In genomic region chr9:112921549-112921948, GRCh38 we compare ENCODE assay signal across 9 cellular contexts. TPM values are rescaled to one million over a fixed set of nuclear protein-coding genes. Genes with fewer than 3 reads are reported as not detected.
DNase-seq lines count a peak whose midpoint lies in the region; ATAC-seq, FAIRE-seq and TF ChIP-seq lines count a peak whose summit lies in the region.
"Had no signal": no experiment of that assay in that cellular context is flagged by ENCODE, and none has a peak within 500 bp of the region (broad histone marks: within the 10 kb centered on the region; RNA-seq: fewer than 3 reads in every experiment).

No MANE protein-coding gene starts in this region.

- 35% methylated on average over 3 of the region's 3 CpGs; no CpG with 5 or more reads in 1 of the 2 experiments for WGBS in H1 (ENCODE audit: extremely low coverage in 1 of 2, insufficient coverage in 1 of 2, insufficient read length in 1 of 2, insufficient replicate concordance in 2 of 2, low coverage in 1 of 2, low lambda C conversion rate in 2 of 2, missing lambda C conversion rate in 1 of 2), 2 experiments
- WGBS in gastroesophageal sphincter (ENCODE audit: low coverage in 1 of 2), 2 donors = 22 to 40% methylated on average over 2 to 3 of the region's 3 CpGs

- H2BK12ac ChIP-seq in H1 (ENCODE audit: low read depth, low read length) = no peak overlapping the region

- no peaks in the 10 kb centered on the region for H3K79me2 ChIP-seq in H1 (ENCODE audit: control insufficient read depth in 1 of 2, insufficient read depth in 2 of 2, low read length in 2 of 2)

- H2AFZ ChIP-seq in H1 (ENCODE audit: low read length) = no peak overlapping the region

- TF ChIP-seq EP300 in H1 (IDR thresholded peaks at IDR 0.05; ENCODE audit: borderline replicate concordance in 1 of 2, low read depth in 2 of 2, low read length in 2 of 2) (no peak), gastroesophageal sphincter (IDR thresholded peaks at IDR 0.05) (no peak)

- TF ChIP-seq POLR2A in H1 (IDR thresholded peaks at IDR 0.05; ENCODE audit: control extremely low read depth in 1 of 2, low read depth in 2 of 2, low read length in 2 of 2) (no peak), gastroesophageal sphincter (IDR thresholded peaks at IDR 0.05) (no peak)

- H3K4me1 Mint-ChIP-seq in CD14-positive monocyte (peaks cover 3% of the 10 kb centered on the region), progenitor cell of endocrine pancreas (ENCODE audit: low read depth) (no peaks in the 10 kb centered on the region)

- H3K36me3 ChIP-seq in H1 (ENCODE audit: control insufficient read depth in 2 of 4, insufficient read depth in 4 of 4, low read length in 3 of 4) = no peaks in the 10 kb centered on the region
- H3K36me3 ChIP-seq in gastroesophageal sphincter = no peaks in the 10 kb centered on the region

- H2BK5ac ChIP-seq in H1 (ENCODE audit: low read depth, low read length) = no peak overlapping the region

- H3K27ac ChIP-seq in H1 (ENCODE audit: low read depth, low read length) (no peak overlapping the region), gastroesophageal sphincter (no peak overlapping the region)

- H3K79me1 ChIP-seq in H1 (ENCODE audit: low read depth, low read length) = no peaks in the 10 kb centered on the region

- H3K9me3 ChIP-seq in H1 (ENCODE audit: insufficient read depth in 2 of 2, low read depth in 1 of 2, low read length in 1 of 2) (no peaks in the 10 kb centered on the region), gastroesophageal sphincter (no peaks in the 10 kb centered on the region)

- CTCF ChIA-PET in H1 (lab: Charles Lee; ENCODE audit: partially characterized antibody) = interaction anchor here (1.0 to 6.4 kb wide), 16 partner anchors 9 to 230 kb away, joined by 3 to 47 read pairs (median 7); partner anchors contain the start of gene SLC31A2

- peaks cover 0 to 5% (median 2%) of the 10 kb centered on the region in 4 experiments; a peak in 3 of 7 replicates for H3K27me3 ChIP-seq in H1 (replicated peaks in 1 of 4; ENCODE audit: control insufficient read depth in 3 of 4, extremely low read depth in 1 of 4, insufficient read depth in 3 of 4, low read length in 3 of 4)
- peaks cover 21% of the 10 kb centered on the region for H3K27me3 ChIP-seq in gastroesophageal sphincter

- no peak overlapping the region for H3K4me3 Mint-ChIP-seq in CD14-positive monocyte
- no peak overlapping the region for H3K4me3 Mint-ChIP-seq in progenitor cell of endocrine pancreas (ENCODE audit: low read depth)

- POLR2A ChIA-PET in H1 (lab: Charles Lee; ENCODE audit: partially characterized antibody) = no interaction called here

- H3K23ac ChIP-seq in H1 (ENCODE audit: insufficient read length) = no peak overlapping the region

- no peak overlapping the region for H2BK15ac ChIP-seq in H1 (ENCODE audit: low read length)

- H2BK120ac ChIP-seq in H1 (replicated peaks; ENCODE audit: low read depth, low read length) = no peak overlapping the region

- H4K20me1 ChIP-seq in H1 (replicated peaks in 1 of 2; ENCODE audit: control insufficient read depth in 1 of 2, insufficient read depth in 2 of 2, low read length in 2 of 2) = no peaks in the 10 kb centered on the region

- H4K5ac ChIP-seq in H1 (ENCODE audit: insufficient read length, low read depth, low read length) = no peak overlapping the region

- intact Hi-C loops in CD14-positive monocyte (cut with micrococcal nuclease) = no loop called here

- FAIRE-seq in H1 (lab: Jason Lieb, UNC) = peak; percentile 95

- TF ChIP-seq RAD21 in H1 (IDR thresholded peaks at IDR 0.05 in 1 of 2, conservative IDR thresholded peaks at IDR 0.05 in 1 of 2; ENCODE audit: low read depth in 2 of 2, low read length in 2 of 2) = peak; percentile 76 to 83

- H3K9ac ChIP-seq in H1 (replicated peaks in 1 of 4; ENCODE audit: extremely low read depth in 1 of 4, low read depth in 3 of 4, low read length in 3 of 4) = no peak overlapping the region

- H3K23me2 ChIP-seq in H1 (ENCODE audit: low read depth, low read length) = no peaks in the 10 kb centered on the region

- H3K36me3 Mint-ChIP-seq in CD14-positive monocyte = no peaks in the 10 kb centered on the region
- no peaks in the 10 kb centered on the region for H3K36me3 Mint-ChIP-seq in progenitor cell of endocrine pancreas (ENCODE audit: insufficient read depth)

- H3K4ac ChIP-seq in H1 (replicated peaks; ENCODE audit: insufficient read length, low read depth, low read length) = no peak overlapping the region

- H3K4me3 ChIP-seq in H1 (ENCODE audit: extremely low read depth in 1 of 4, insufficient read depth in 2 of 4, low read depth in 3 of 4, low read length in 4 of 4) (no peak overlapping the region), gastroesophageal sphincter (no peak overlapping the region)

- no peak overlapping the region for H4K8ac ChIP-seq in H1 (ENCODE audit: extremely low read depth, insufficient read depth, low read length)

- TF ChIP-seq CTCF in CD14-positive monocyte (IDR thresholded peaks at IDR 0.05) (peak; percentile 39), H1 (IDR thresholded peaks at IDR 0.05; ENCODE audit: control extremely low read depth in 1 of 3, insufficient read depth in 1 of 3, low read depth in 1 of 3, low read length in 3 of 3) (peak in 2 of 3 experiments; percentile 75 to 78; a peak in 3 of 4 replicates), progenitor cell of endocrine pancreas (IDR thresholded peaks at IDR 0.05; ENCODE audit: unreplicated experiment) (peak; percentile 53), gastroesophageal sphincter (IDR thresholded peaks at IDR 0.05) (no peak)

- H3K56ac ChIP-seq in H1 (replicated peaks; ENCODE audit: insufficient read length, low read depth, low read length) = no peak overlapping the region

- no peak overlapping the region for H2AK5ac ChIP-seq in H1 (ENCODE audit: low read depth, low read length)

- no peak overlapping the region for H4K91ac ChIP-seq in H1 (replicated peaks; ENCODE audit: insufficient read length, low read length)

- ATAC-seq in GM19035 (IDR thresholded peaks at IDR 0.05; ENCODE audit: unreplicated experiment) = peak; percentile 59
- no peak for ATAC-seq in gastroesophageal sphincter
- no peak for ATAC-seq in GM19467 (IDR thresholded peaks at IDR 0.05; ENCODE audit: unreplicated experiment)

- H3K4me1 ChIP-seq in H1 (replicated peaks in 1 of 4; ENCODE audit: control insufficient read depth in 3 of 4, insufficient read depth in 4 of 4, low read length in 3 of 4) (no peaks in the 10 kb centered on the region), gastroesophageal sphincter (no peaks in the 10 kb centered on the region)

- H3K27ac Mint-ChIP-seq in CD14-positive monocyte (no peak overlapping the region), progenitor cell of endocrine pancreas (no peak overlapping the region)

- no peak overlapping the region for H3K18ac ChIP-seq in H1 (ENCODE audit: extremely low read depth, low read length)

- DNase-seq in CD14-positive monocyte (ENCODE audit: low spot score) (no peak), NCI-H82 (lab: John Stamatoyannopoulos, UW) (peak; percentile 49), H1 (ENCODE audit: low read depth in 1 of 2, low spot score in 2 of 2) (no peak), progenitor cell of endocrine pancreas (ENCODE audit: low spot score, unreplicated experiment) (no peak)
- no peak for DNase-seq in activated CD4-positive, CD25-positive, alpha-beta regulatory T cell treated with anti-CD3 and anti-CD28 coated beads, Interleukin-2, amount 50 U/mL, for 72 hours
- DNase-seq: left cardiac atrium had no signal

- H3K9me3 Mint-ChIP-seq in CD14-positive monocyte (peaks cover 0 to 3% (median 0%) of the 10 kb centered on the region in 7 donors), progenitor cell of endocrine pancreas (ENCODE audit: low read depth) (no peaks in the 10 kb centered on the region)

- H2BK20ac ChIP-seq in H1 (ENCODE audit: low read length) = no peak overlapping the region

- no peak overlapping the region for H3K4me2 ChIP-seq in H1 (ENCODE audit: insufficient read depth in 1 of 2, low read depth in 2 of 2, low read length in 2 of 2)

- H3K27me3 Mint-ChIP-seq in CD14-positive monocyte (ENCODE audit: low read depth in 3 of 3) (peaks cover 16 to 19% (median 16%) of the 10 kb centered on the region in 3 donors), progenitor cell of endocrine pancreas (peaks cover 37% of the 10 kb centered on the region)

- H3K14ac ChIP-seq in H1 (ENCODE audit: insufficient read length) = no peak overlapping the region

TF ChIP-seq in H1, 55 proteins besides CTCF, POLR2A, EP300 and RAD21:
- TF ChIP-seq TEAD4 (IDR thresholded peaks at IDR 0.05; ENCODE audit: low read depth, low read length) (no peak), GABPA (IDR thresholded peaks at IDR 0.05; ENCODE audit: borderline replicate concordance, insufficient read depth, low read length) (no peak), HDAC2 (IDR thresholded peaks at IDR 0.05; ENCODE audit: borderline replicate concordance in 1 of 2, low read depth in 2 of 2, low read length in 2 of 2) (no peak), GTF2F1 (IDR thresholded peaks at IDR 0.05; ENCODE audit: borderline replicate concordance, low read depth, low read length) (no peak), FOSL1 (IDR thresholded peaks at IDR 0.05; ENCODE audit: insufficient read depth, low read depth, low read length) (no peak)

RNA-seq across cellular contexts. Expression of gene SLC46A2, which starts 30.9 kb away (rescaled TPM):
- polyA plus RNA-seq in CD14-positive monocyte (10 to 100 TPM; 45.1 to 87.0 TPM), H1 (2011; rRNA removed) (0.02 and 0.03 TPM in 2 replicates)
- not detected in 2 replicates for total RNA-seq in H1 (2021; fragmentation: NEBNext Ultra II Directional; extraction: Animal tissue kit (Norgen Biotek cat#: 25700))
- 0.03 TPM for polyA plus RNA-seq in H1 (2011; cell fraction: cytosol; rRNA removed)
- polyA plus RNA-seq in H1 (2011; cell fraction: nucleus; rRNA removed) = not detected
- not detected in 4 replicates for polyA plus RNA-seq in H1 (2012, experiment 1 of 2)
- polyA plus RNA-seq in H1 (2012, experiment 2 of 2) = not detected
- 0.02 TPM for polyA plus RNA-seq in H1 (2013, experiment 1 of 2)
- polyA plus RNA-seq in H1 (2013, experiment 2 of 2) = not detected
- not detected in 2 replicates for polyA minus RNA-seq in H1 (2011; rRNA and poly(A)+ RNA removed)
- not detected for polyA minus RNA-seq in H1 (2011; cell fraction: cytosol; rRNA and poly(A)+ RNA removed)
- not detected for polyA minus RNA-seq in H1 (2011; cell fraction: nucleus; rRNA and poly(A)+ RNA removed)
- total RNA-seq in progenitor cell of endocrine pancreas (not detected in 2 replicates), gastroesophageal sphincter (under 1 TPM in 1 of 4 donors, not detected in 3; 0.27 TPM)
- total RNA-seq: left cardiac atrium had no signal

Comparison
In these comparisons a context has a peak if more than half of its experiments do, and no peak if none do; other contexts are left out.
1. CTCF ChIP-seq: peak in CD14-positive monocyte (single experiment), H1 (2 of 3) and progenitor cell of endocrine pancreas (single experiment); none in gastroesophageal sphincter (0 of 4).